In genomic region chr22:25928038-25928437, GRCh38 we compare ENCODE assay signal across 34 cellular contexts.
A peak's percentile ranks its signal among the peaks of the same experiment; 100 is the strongest.
DNase-seq lines count a peak whose midpoint lies in the region; ATAC-seq, FAIRE-seq and TF ChIP-seq lines count a peak whose summit lies in the region.
"Had no signal": no experiment of that assay in that cellular context is flagged by ENCODE, and none has a peak within 500 bp of the region (broad histone marks: within the 10 kb centered on the region; RNA-seq: fewer than 3 reads in every experiment).

No MANE protein-coding gene starts in this region.

- no peaks in the 10 kb centered on the region for H3K9me3 ChIP-seq in gastrocnemius medialis
- H3K9me3 ChIP-seq: colonic mucosa, left ventricle myocardium inferior, MG63, pancreas, SK-N-SH, transverse colon had no signal

- TF ChIP-seq CTCF in gastrocnemius medialis (IDR thresholded peaks at IDR 0.05 in 4 of 5, conservative IDR thresholded peaks at IDR 0.05 in 1 of 5): no peak

- DNase-seq in NCI-H82 (lab: John Stamatoyannopoulos, UW): peak; percentile 24
- no peak for DNase-seq in NCI-H82 treated with DMSO at 0.1 percent for 48 hours (lab: John Stamatoyannopoulos, UW; ENCODE audit: unreplicated experiment)
- peak; percentile 46 for DNase-seq in NCI-H146 treated with DMSO at 0.1 percent for 48 hours (lab: John Stamatoyannopoulos, UW; ENCODE audit: unreplicated experiment)
- peak; percentile 90 for DNase-seq in NCI-H748 treated with DMSO at 0.1 percent for 48 hours (lab: John Stamatoyannopoulos, UW)
- no peak for DNase-seq in gastrocnemius medialis
- no peak for DNase-seq in frontal cortex (ENCODE audit: low spot score in 2 of 2)
- no peak for DNase-seq in stimulated activated naive CD8-positive, alpha-beta T cell treated with anti-CD3 and anti-CD28 coated beads, Interleukin-15, Interleukin-2, amounts not matched to agents 100 U/mL and 50 U/mL, for 24 hours
- DNase-seq: ACHN; activated CD8-positive, alpha-beta memory T cell treated with anti-CD3 and anti-CD28 coated beads, Interleukin-2, amount 10 ng/mL, durations not matched to agents 7 days and 5 days; activated naive CD4-positive, alpha-beta T cell; activated naive CD8-positive, alpha-beta T cell treated with anti-CD3 and anti-CD28 coated beads, Interleukin-2, amount 50 U/mL, for 24 hours; activated T-cell treated with anti-CD3 and anti-CD28 coated beads, Interleukin-2, amount 50 U/mL, for 48 hours; CD8-positive, alpha-beta memory T cell; colonic mucosa; effector CD4-positive, alpha-beta T cell; glutamatergic neuron; KG1; left ventricle myocardium inferior; mesenchymal stem cell; MG63; NCI-H1694; NCI-H446 treated with DMSO at 0.1 percent for 48 hours; pancreas; retina; SK-N-SH; transverse colon had no signal

- intact Hi-C loops in gastrocnemius medialis (cut with DNase I; ENCODE audit: low total_unique reads): no loop called here

- FAIRE-seq in frontal cortex (lab: Jason Lieb, UNC): no peak
- FAIRE-seq: astrocyte, GM12892, keratinocyte, pancreas had no signal

- peak overlapping the region in 1 of 4 donors; percentile 38 for H3K27ac ChIP-seq in gastrocnemius medialis
- H3K27ac ChIP-seq: cardiac muscle cell, colonic mucosa, epithelial cell of prostate, left ventricle myocardium inferior, pancreas, transverse colon had no signal

- H3K4me3 ChIP-seq in gastrocnemius medialis: no peak overlapping the region
- H3K4me3 ChIP-seq: cardiac muscle cell, colonic mucosa, left ventricle myocardium inferior, MG63, pancreas, transverse colon had no signal

- H3K27me3 ChIP-seq in gastrocnemius medialis: no peaks in the 10 kb centered on the region
- H3K27me3 ChIP-seq: cardiac muscle cell, pancreas had no signal

- in situ Hi-C loops in gastrocnemius medialis (cut with MboI; ENCODE audit: low sequenced_read_pairs in 4 of 4): no loop called here

- H3K4me1 ChIP-seq in gastrocnemius medialis: no peaks in the 10 kb centered on the region
- H3K4me1 ChIP-seq: colonic mucosa, left ventricle myocardium inferior, pancreas, transverse colon had no signal

- no peak for TF ChIP-seq POLR2A in gastrocnemius medialis (IDR thresholded peaks at IDR 0.05)

- H3K36me3 ChIP-seq in gastrocnemius medialis: peaks cover 0 to 11% of the 10 kb centered on the region in 2 donors
- H3K36me3 ChIP-seq: colonic mucosa, MG63, pancreas, transverse colon had no signal

- ATAC-seq in gastrocnemius medialis: peak; percentile 41 to 48
- no peak for ATAC-seq in stimulated activated naive CD8-positive, alpha-beta T cell treated with anti-CD3 and anti-CD28 coated beads, Interleukin-15, Interleukin-2, amounts not matched to agents 100 U/mL and 50 U/mL, for 24 hours
- ATAC-seq in HG03521 (IDR thresholded peaks at IDR 0.05; ENCODE audit: unreplicated experiment): no peak
- ATAC-seq: activated CD8-positive, alpha-beta memory T cell treated with anti-CD3 and anti-CD28 coated beads, Interleukin-2, amount 10 ng/mL, durations not matched to agents 7 days and 5 days; activated naive CD8-positive, alpha-beta T cell treated with anti-CD3 and anti-CD28 coated beads, Interleukin-2, amount 50 U/mL, for 24 hours; pancreas; Right ventricle myocardium inferior; stimulated activated effector memory CD8-positive, alpha-beta T cell treated with anti-CD3 and anti-CD28 coated beads, Interleukin-12 subunit alpha, Interleukin-12 subunit beta, amount 100 ng/mL, for 72 hours had no signal

Comparison
In these comparisons a context has a peak if more than half of its experiments do, and no peak if none do; other contexts are left out.
1. DNase-seq: peak in NCI-H82 (single experiment), NCI-H146 treated with DMSO at 0.1 percent for 48 hours (single experiment) and NCI-H748 treated with DMSO at 0.1 percent for 48 hours (single experiment); none in NCI-H82 treated with DMSO at 0.1 percent for 48 hours (single experiment), gastrocnemius medialis (0 of 2), frontal cortex (0 of 2) and stimulated activated naive CD8-positive, alpha-beta T cell treated with anti-CD3 and anti-CD28 coated beads, Interleukin-15, Interleukin-2, amounts not matched to agents 100 U/mL and 50 U/mL, for 24 hours (single experiment).
2. ATAC-seq: peak in gastrocnemius medialis (2 of 2); none in stimulated activated naive CD8-positive, alpha-beta T cell treated with anti-CD3 and anti-CD28 coated beads, Interleukin-15, Interleukin-2, amounts not matched to agents 100 U/mL and 50 U/mL, for 24 hours (single experiment) and HG03521 (single experiment).